11 cellular contexts compared by ENCODE assay signal in genomic region chr22:38802671-38803121, GRCh38. TPM values are rescaled to one million over a fixed set of nuclear protein-coding genes. Genes with fewer than 3 reads are reported as not detected.
A peak's percentile ranks its signal among the peaks of the same experiment; 100 is the strongest.
DNase-seq lines count a peak whose midpoint lies in the region; ATAC-seq and TF ChIP-seq lines count a peak whose summit lies in the region.
"Had no signal": no experiment of that assay in that cellular context is flagged by ENCODE, and none has a peak within 500 bp of the region (broad histone marks: within the 10 kb centered on the region; RNA-seq: fewer than 3 reads in every experiment).

No MANE protein-coding gene starts in this region.

- H3K27me3 Mint-ChIP-seq in T-helper 2 cell treated with Interferon-gamma antibody and Interleukin-4, amounts not matched to agents 5 μg/mL and 100 μg/mL, for 36 hours (ENCODE audit: low read depth), result peaks cover 25% of the 10 kb centered on the region
- peaks cover 7% of the 10 kb centered on the region for H3K27me3 Mint-ChIP-seq in CD4-positive, alpha-beta T cell

- H3K36me3 Mint-ChIP-seq in T-helper 2 cell treated with Interferon-gamma antibody and Interleukin-4, amounts not matched to agents 5 μg/mL and 100 μg/mL, for 36 hours (ENCODE audit: low read depth), result no peaks in the 10 kb centered on the region
- no peaks in the 10 kb centered on the region for H3K36me3 Mint-ChIP-seq in CD4-positive, alpha-beta T cell (ENCODE audit: low read depth)
- H3K36me3 Mint-ChIP-seq: brain had no signal

- no peak overlapping the region for H3K4me3 Mint-ChIP-seq in T-helper 2 cell treated with Interferon-gamma antibody and Interleukin-4, amounts not matched to agents 5 μg/mL and 100 μg/mL, for 36 hours
- H3K4me3 Mint-ChIP-seq in CD4-positive, alpha-beta T cell, result no peak overlapping the region

- H3K4me1 ChIP-seq in iPS-15b (ENCODE audit: control insufficient read depth, insufficient read depth, low read length), result no peaks in the 10 kb centered on the region
- H3K4me1 ChIP-seq in tibial nerve, result peaks cover 0 to 7% (median 0%) of the 10 kb centered on the region in 4 donors

- H3K9me3 ChIP-seq in iPS-15b (ENCODE audit: control insufficient read depth, insufficient read depth, low read length), result no peaks in the 10 kb centered on the region
- H3K9me3 ChIP-seq in tibial nerve, result peaks cover 0 to 7% (median 0%) of the 10 kb centered on the region in 4 donors
- H3K9me3 ChIP-seq in CD4-positive, alpha-beta T cell (ENCODE audit: control insufficient read depth, low read length), result peaks cover 7% of the 10 kb centered on the region

- H3K36me3 ChIP-seq in iPS-15b (ENCODE audit: control insufficient read depth, insufficient read depth, low read length) (no peaks in the 10 kb centered on the region), tibial nerve (no peaks in the 10 kb centered on the region)

- no peaks in the 10 kb centered on the region for H3K9me3 Mint-ChIP-seq in T-helper 2 cell treated with Interferon-gamma antibody and Interleukin-4, amounts not matched to agents 5 μg/mL and 100 μg/mL, for 36 hours
- peaks cover 2% of the 10 kb centered on the region for H3K9me3 Mint-ChIP-seq in CD4-positive, alpha-beta T cell

- H3K27ac ChIP-seq in tibial nerve, result no peak overlapping the region
- no peak overlapping the region for H3K27ac ChIP-seq in CD4-positive, alpha-beta T cell (ENCODE audit: low read depth, low read length)
- H3K27ac ChIP-seq: 22Rv1, skin epidermis had no signal

- CTCF ChIA-PET in CD4-positive, alpha-beta T cell (lab: Charles Lee), result interaction anchor here (1.6 kb wide), 1 partner anchor 69 kb away, joined by 4 read pairs; no protein-coding TSS in a partner anchor

- H3K9ac ChIP-seq in iPS-15b (ENCODE audit: low read depth, low read length), result peak overlapping the region; percentile 16

- TF ChIP-seq CTCF in tibial nerve (IDR thresholded peaks at IDR 0.05), result no peak
- TF ChIP-seq CTCF in CD4-positive, alpha-beta T cell (IDR thresholded peaks at IDR 0.05), result no peak

- no peak for ATAC-seq in GM21825 (IDR thresholded peaks at IDR 0.05; ENCODE audit: unreplicated experiment)
- no peak for ATAC-seq in CD4-positive, alpha-beta T cell (ENCODE audit: poor library complexity)

- WGBS in tibial nerve, 2 donors, result 15 to 42% methylated on average over 10 of the region's 10 CpGs

- peaks cover 29% of the 10 kb centered on the region for H3K27me3 ChIP-seq in iPS-15b (ENCODE audit: control insufficient read depth, insufficient read depth, low read length)
- no peaks in the 10 kb centered on the region for H3K27me3 ChIP-seq in tibial nerve
- H3K27me3 ChIP-seq in CD4-positive, alpha-beta T cell (ENCODE audit: control insufficient read depth, insufficient read depth, low read length), result peaks cover 7% of the 10 kb centered on the region

- DNase-seq in DMS 273 (lab: John Stamatoyannopoulos, UW; ENCODE audit: unreplicated experiment) (peak; percentile 63), DMS 273 treated with DMSO at 0.1 percent for 48 hours (lab: John Stamatoyannopoulos, UW) (no peak), amniotic stem cell (lab: John Stamatoyannopoulos, UW) (peak; percentile 78), tibial nerve (ENCODE audit: low spot score in 2 of 2) (peak; percentile 24 to 28)
- DNase-seq in T-helper 2 cell treated with Interferon-gamma antibody and Interleukin-4, amounts not matched to agents 5 μg/mL and 100 μg/mL, for 36 hours (ENCODE audit: low spot score), result no peak
- no peak for DNase-seq in CD4-positive, alpha-beta T cell

- no peak for TF ChIP-seq POLR2A in tibial nerve (IDR thresholded peaks at IDR 0.05)

- POLR2A ChIA-PET in CD4-positive, alpha-beta T cell (lab: Charles Lee), result no interaction called here

- H3K4me3 ChIP-seq in iPS-15b (ENCODE audit: low read depth, low read length) (peak overlapping the region; percentile 69), tibial nerve (no peak overlapping the region)
- H3K4me3 ChIP-seq: skin epidermis had no signal

- no peak overlapping the region for H3K27ac Mint-ChIP-seq in T-helper 2 cell treated with Interferon-gamma antibody and Interleukin-4, amounts not matched to agents 5 μg/mL and 100 μg/mL, for 36 hours
- no peak overlapping the region for H3K27ac Mint-ChIP-seq in CD4-positive, alpha-beta T cell

- intact Hi-C loops in CD4-positive, alpha-beta T cell (cut with DNase I, micrococcal nuclease), result no loop called here

- peak in 1 of 2 donors; percentile 50 for TF ChIP-seq EP300 in tibial nerve (IDR thresholded peaks at IDR 0.05)

- peaks cover 5% of the 10 kb centered on the region for H3K4me1 Mint-ChIP-seq in T-helper 2 cell treated with Interferon-gamma antibody and Interleukin-4, amounts not matched to agents 5 μg/mL and 100 μg/mL, for 36 hours (ENCODE audit: low read depth)
- H3K4me1 Mint-ChIP-seq in CD4-positive, alpha-beta T cell (ENCODE audit: low read depth), result peaks cover 18% of the 10 kb centered on the region

RNA-seq across cellular contexts. Expression of gene DNAL4, which starts 8.8 kb away (rescaled TPM):
- 10 to 100 TPM; 14.7 to 17.7 (median 17.1) TPM for total RNA-seq in tibial nerve
- 1 to 10 TPM; 1.9 to 2.7 TPM for total RNA-seq in CD4-positive, alpha-beta T cell

RNA-seq across cellular contexts. Expression of gene NPTXR, which starts 41.1 kb away (rescaled TPM):
- total RNA-seq in tibial nerve, result 10 to 100 TPM in 1 of 4 donors, 1 to 10 TPM in 3; 7.5 to 12.3 (median 8.4) TPM
- total RNA-seq in CD4-positive, alpha-beta T cell, result 1 to 10 TPM; 4.2 to 4.6 TPM

RNA-seq across cellular contexts. Expression of gene SUN2, which starts 46.9 kb away (rescaled TPM):
- 1,000 to 10,000 TPM in 1 of 4 donors, 100 to 1,000 TPM in 3; 640 to 1,234 (median 846) TPM for total RNA-seq in tibial nerve
- total RNA-seq in CD4-positive, alpha-beta T cell, result 100 to 1,000 TPM; 440 to 453 TPM

Comparison
In these comparisons a context has a peak if more than half of its experiments do, and no peak if none do; other contexts are left out.
1. DNase-seq: peak in DMS 273 (single experiment), amniotic stem cell (single experiment) and tibial nerve (2 of 2); none in DMS 273 treated with DMSO at 0.1 percent for 48 hours (single experiment), T-helper 2 cell treated with Interferon-gamma antibody and Interleukin-4, amounts not matched to agents 5 μg/mL and 100 μg/mL, for 36 hours (single experiment) and CD4-positive, alpha-beta T cell (0 of 10).
2. RNA of gene DNAL4, which starts 8.8 kb away (total RNA-seq): 14.7 to 17.7 TPM in tibial nerve; 1.9 to 2.7 TPM in CD4-positive, alpha-beta T cell; every median in the first group is over 4 times any median in the second.